Comparison of ENCODE assay signal across 13 cellular contexts in the genomic region with DNA sequence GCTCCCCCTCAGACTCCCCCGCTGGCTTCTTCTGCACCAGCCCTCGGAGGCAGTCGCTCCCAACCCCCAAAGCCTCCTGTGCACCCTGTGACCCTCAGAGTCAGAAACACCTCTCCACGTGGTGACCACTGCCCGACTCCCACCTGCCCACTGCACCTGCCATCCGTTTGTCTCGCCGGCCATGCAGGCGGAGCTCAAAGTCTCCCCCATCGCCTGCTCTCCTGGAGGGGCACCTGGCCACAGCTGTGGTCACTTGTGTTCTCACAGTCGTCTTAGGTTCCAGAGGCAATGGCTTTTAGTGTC.
"Had no signal": no experiment of that assay in that cellular context is flagged by ENCODE, and none has a peak within 500 bp of the region (broad histone marks: within the 10 kb centered on the region; RNA-seq: fewer than 3 reads in every experiment).

No MANE protein-coding gene starts in this region.

- H3K27ac Mint-ChIP-seq: activated B cell treated with CpG ODN at 0.5 μM for 24 hours; activated CD4-positive, alpha-beta T cell treated with anti-CD3 and anti-CD28 coated beads, Interleukin-2, amount 10 ng/mL, durations not matched to agents 7 days and 5 days; immature natural killer cell had no signal

- H3K4me1 Mint-ChIP-seq: activated B cell treated with CpG ODN at 0.5 μM for 24 hours, immature natural killer cell had no signal

- DNase-seq: activated B cell treated with CpG ODN at 0.5 μM for 24 hours; activated CD4-positive, alpha-beta T cell treated with anti-CD3 and anti-CD28 coated beads, Interleukin-2, amount 10 ng/mL, durations not matched to agents 7 days and 5 days; activated naive CD4-positive, alpha-beta T cell treated with Interleukin-2 at 50 U/mL for 16 hours; cerebellar nuclear complex; dermis blood vessel endothelial cell; foreskin melanocyte; immature natural killer cell; mammary epithelial cell; naive B cell; retina; stimulated activated CD4-positive, alpha-beta T cell treated with anti-CD3 and anti-CD28 coated beads, Interleukin-4, amount 100 ng/mL, for 24 hours; stimulated activated naive CD4-positive, alpha-beta T cell treated with Interleukin-2 at 50 U/mL for 16 hours; SW 1271 had no signal

- H3K36me3 Mint-ChIP-seq: immature natural killer cell had no signal

- H3K4me3 Mint-ChIP-seq: activated B cell treated with CpG ODN at 0.5 μM for 24 hours; activated CD4-positive, alpha-beta T cell treated with anti-CD3 and anti-CD28 coated beads, Interleukin-2, amount 10 ng/mL, durations not matched to agents 7 days and 5 days; immature natural killer cell; naive B cell had no signal
